ENCODE assay signal across 11 cellular contexts in genomic region chr2:174078275-174078674, GRCh38.
DNase-seq lines count a peak whose midpoint lies in the region; ATAC-seq, FAIRE-seq and TF ChIP-seq lines count a peak whose summit lies in the region.
"Had no signal": no experiment of that assay in that cellular context is flagged by ENCODE, and none has a peak within 500 bp of the region (broad histone marks: within the 10 kb centered on the region; RNA-seq: fewer than 3 reads in every experiment).

No MANE protein-coding gene starts in this region.

- H3K4me3 ChIP-seq in endodermal cell (ENCODE audit: low read length) (no peak overlapping the region), retinal pigment epithelial cell (ENCODE audit: low read length) (no peak overlapping the region)

- H3K9me3 ChIP-seq in endodermal cell (ENCODE audit: control insufficient read depth, low read length) = no peaks in the 10 kb centered on the region

- peak; percentile 2 for DNase-seq in NCI-H1694 (lab: John Stamatoyannopoulos, UW)
- no peak for DNase-seq in endodermal cell
- DNase-seq in retinal pigment epithelial cell (ENCODE audit: low read depth) = no peak
- DNase-seq in stimulated activated naive CD8-positive, alpha-beta T cell treated with anti-CD3 and anti-CD28 coated beads, Interleukin-15, Interleukin-2, amounts not matched to agents 100 U/mL and 50 U/mL, for 24 hours = no peak
- no peak for DNase-seq in stimulated activated CD4-positive, alpha-beta T cell treated with anti-CD3 and anti-CD28 coated beads, Interleukin-2, amount 100 ng/mL, for 24 hours
- DNase-seq in UCSD-AML1 (lab: John Stamatoyannopoulos, UW; ENCODE audit: unreplicated experiment) = no peak
- DNase-seq: activated CD4-positive, alpha-beta memory T cell treated with anti-CD3 and anti-CD28 coated beads for 36 hours; midbrain; NCI-H226 had no signal

- H3K27ac ChIP-seq in endodermal cell (ENCODE audit: low read depth, low read length) = no peak overlapping the region

- FAIRE-seq in G401.6 (lab: Jason Lieb, UNC) = peak; percentile 89

- H3K27ac Mint-ChIP-seq in endodermal cell = no peak overlapping the region
- H3K27ac Mint-ChIP-seq: activated CD4-positive, alpha-beta memory T cell treated with anti-CD3 and anti-CD28 coated beads for 36 hours had no signal

- H3K4me1 ChIP-seq in endodermal cell (ENCODE audit: control insufficient read depth, insufficient read depth, low read length) = peaks cover 25% of the 10 kb centered on the region

- peaks cover 6% of the 10 kb centered on the region for H3K36me3 Mint-ChIP-seq in endodermal cell (ENCODE audit: low read depth)

- H3K27me3 ChIP-seq in endodermal cell (ENCODE audit: control insufficient read depth, insufficient read depth, low read length, poor library complexity, severe bottlenecking) = no peaks in the 10 kb centered on the region

- TF ChIP-seq CTCF in endodermal cell (conservative IDR thresholded peaks at IDR 0.05) (peak; percentile 80), retinal pigment epithelial cell (conservative IDR thresholded peaks at IDR 0.05; ENCODE audit: low read depth, low read length) (peak; percentile 51)

- H3K9me3 Mint-ChIP-seq in endodermal cell = no peaks in the 10 kb centered on the region
- H3K9me3 Mint-ChIP-seq: activated CD4-positive, alpha-beta memory T cell treated with anti-CD3 and anti-CD28 coated beads for 36 hours had no signal

- H3K9ac ChIP-seq in endodermal cell (ENCODE audit: extremely low read depth, low read length, poor library complexity, severe bottlenecking) = no peak overlapping the region

- ATAC-seq in stimulated activated naive CD8-positive, alpha-beta T cell treated with anti-CD3 and anti-CD28 coated beads, Interleukin-15, Interleukin-2, amounts not matched to agents 100 U/mL and 50 U/mL, for 24 hours = no peak
- ATAC-seq in GM18520 (IDR thresholded peaks at IDR 0.05; ENCODE audit: unreplicated experiment) = no peak

- no peak overlapping the region for H3K4me3 Mint-ChIP-seq in endodermal cell
- H3K4me3 Mint-ChIP-seq: activated CD4-positive, alpha-beta memory T cell treated with anti-CD3 and anti-CD28 coated beads for 36 hours had no signal

- peaks cover 18% of the 10 kb centered on the region for H3K4me1 Mint-ChIP-seq in endodermal cell

- peaks cover 29% of the 10 kb centered on the region for H3K36me3 ChIP-seq in endodermal cell (ENCODE audit: control insufficient read depth, insufficient read depth, low read length)

- H3K27me3 Mint-ChIP-seq in endodermal cell (ENCODE audit: insufficient read depth) = no peaks in the 10 kb centered on the region
- H3K27me3 Mint-ChIP-seq: activated CD4-positive, alpha-beta memory T cell treated with anti-CD3 and anti-CD28 coated beads for 36 hours had no signal
